ENCODE assay signal across 25 cellular contexts in genomic region chr7:152710134-152710404, GRCh38.
"Had no signal": no experiment of that assay in that cellular context is flagged by ENCODE, and none has a peak within 500 bp of the region (broad histone marks: within the 10 kb centered on the region; RNA-seq: fewer than 3 reads in every experiment).

No MANE protein-coding gene starts in this region.

- H3K36me3 Mint-ChIP-seq: stimulated activated memory B cell treated with anti-CD40 and anti-IgM and Interleukin-4, amounts not matched to agents 10 μg/mL and 1 μg/mL and 100 μg/mL, for 72 hours; type B pancreatic cell had no signal

- H3K4me1 Mint-ChIP-seq: activated T-helper 17 cell treated with anti-CD3 and anti-CD28 coated beads, Interleukin-2, amount 50 U/mL, for 72 hours; natural killer cell; stimulated activated memory B cell treated with anti-CD40 and anti-IgM and Interleukin-4, amounts not matched to agents 10 μg/mL and 1 μg/mL and 100 μg/mL, for 72 hours had no signal

- H3K9me3 Mint-ChIP-seq: activated T-helper 17 cell treated with anti-CD3 and anti-CD28 coated beads, Interleukin-2, amount 50 U/mL, for 72 hours; natural killer cell; type B pancreatic cell had no signal

- H3K4me3 ChIP-seq: breast epithelium, esophagus squamous epithelium, left lung, lower lobe of right lung, skin epidermis, uterus had no signal

- H3K36me3 ChIP-seq: breast epithelium, esophagus squamous epithelium, left lung, lower lobe of right lung, uterus had no signal

- H3K27me3 Mint-ChIP-seq: activated B cell treated with CpG ODN at 0.5 μM for 24 hours; activated T-helper 17 cell treated with anti-CD3 and anti-CD28 coated beads, Interleukin-2, amount 50 U/mL, for 72 hours; stimulated activated memory B cell treated with anti-CD40 and anti-IgM and Interleukin-4, amounts not matched to agents 10 μg/mL and 1 μg/mL and 100 μg/mL, for 72 hours; stimulated activated naive CD8-positive, alpha-beta T cell treated with anti-CD3 and anti-CD28 coated beads, Interleukin-15, amount 100 ng/mL, for 72 hours had no signal

- H3K4me3 Mint-ChIP-seq: activated B cell treated with CpG ODN at 0.5 μM for 24 hours; activated CD8-positive, alpha-beta T cell treated with anti-CD3 and anti-CD28 coated beads for 36 hours; activated T-cell treated with anti-CD3 and anti-CD28 coated beads, Interleukin-2, amount 50 U/mL, for 4 hours; activated T-helper 17 cell treated with anti-CD3 and anti-CD28 coated beads, Interleukin-2, amount 50 U/mL, for 72 hours; endodermal cell; natural killer cell; stimulated activated memory B cell treated with anti-CD40 and anti-IgM and Interleukin-4, amounts not matched to agents 10 μg/mL and 1 μg/mL and 100 μg/mL, for 72 hours; stimulated activated naive CD8-positive, alpha-beta T cell treated with anti-CD3 and anti-CD28 coated beads, Interleukin-15, amount 100 ng/mL, for 72 hours; T-helper 2 cell treated with Interferon-gamma antibody and Interleukin-4, amounts not matched to agents 5 μg/mL and 100 μg/mL, for 36 hours; type B pancreatic cell had no signal

- H3K27ac Mint-ChIP-seq: activated B cell treated with CpG ODN at 0.5 μM for 24 hours; activated CD8-positive, alpha-beta T cell treated with anti-CD3 and anti-CD28 coated beads for 36 hours; activated T-helper 17 cell treated with anti-CD3 and anti-CD28 coated beads, Interleukin-2, amount 50 U/mL, for 72 hours; endodermal cell; natural killer cell; stimulated activated memory B cell treated with anti-CD40 and anti-IgM and Interleukin-4, amounts not matched to agents 10 μg/mL and 1 μg/mL and 100 μg/mL, for 72 hours; T-helper 2 cell treated with Interferon-gamma antibody and Interleukin-4, amounts not matched to agents 5 μg/mL and 100 μg/mL, for 36 hours; type B pancreatic cell had no signal

- H3K4me1 ChIP-seq: breast epithelium, lower lobe of right lung, uterus had no signal

- H3K9me3 ChIP-seq: uterus had no signal

- H3K27ac ChIP-seq: breast epithelium, left lung, lower lobe of right lung, skin epidermis, uterus had no signal

- H3K27me3 ChIP-seq: breast epithelium, left lung, uterus had no signal

- ATAC-seq: activated CD8-positive, alpha-beta T cell treated with anti-CD3 and anti-CD28 coated beads for 36 hours; activated T-cell treated with anti-CD3 and anti-CD28 coated beads, Interleukin-2, amount 50 U/mL, for 4 hours; left lung; lower lobe of right lung; natural killer cell; sciatic nerve; stimulated activated memory B cell treated with anti-CD40 and anti-IgM and Interleukin-4, amounts not matched to agents 10 μg/mL and 1 μg/mL and 100 μg/mL, for 72 hours; stimulated activated naive CD8-positive, alpha-beta T cell treated with anti-CD3 and anti-CD28 coated beads, Interleukin-15, amount 100 ng/mL, for 72 hours had no signal

- DNase-seq: activated B cell treated with CpG ODN at 0.5 μM for 24 hours; activated CD4-positive, alpha-beta T cell treated with anti-CD3 and anti-CD28 coated beads, Interleukin-2, amount 50 U/mL, for 1 hour; activated CD8-positive, alpha-beta T cell treated with anti-CD3 and anti-CD28 coated beads for 36 hours; activated gamma-delta T cell treated with Interleukin-2 at 50 U/mL for 16 hours; activated naive CD4-positive, alpha-beta T cell treated with anti-CD3 and anti-CD28 coated beads, Interleukin-2, amount 50 U/mL, for 16 hours; activated T-cell treated with anti-CD3 and anti-CD28 coated beads, Interleukin-2, amount 50 U/mL, for 4 hours; amniotic stem cell; central memory CD4-positive, alpha-beta T cell; endodermal cell; esophagus squamous epithelium; left lung; lower lobe of right lung; natural killer cell; stimulated activated CD4-positive, alpha-beta T cell treated with anti-CD3 and anti-CD28 coated beads, Interleukin-4, amount 100 ng/mL, for 4 hours; stimulated activated CD8-positive, alpha-beta memory T cell treated with anti-CD3 and anti-CD28 coated beads, Interleukin-4, amount 100 ng/mL, for 48 hours; stimulated activated naive CD8-positive, alpha-beta T cell treated with anti-CD3 and anti-CD28 coated beads, Interleukin-15, amount 100 ng/mL, for 72 hours; substantia nigra; uterus had no signal
